Comparison of ENCODE assay signal across 8 cellular contexts in genomic region chr10:32379314-32379949, GRCh38. TPM values are rescaled to one million over a fixed set of nuclear protein-coding genes. Genes with fewer than 3 reads are reported as not detected.
DNase-seq lines count a peak whose midpoint lies in the region; ATAC-seq, FAIRE-seq and TF ChIP-seq lines count a peak whose summit lies in the region.

No MANE protein-coding gene starts in this region.

- H3K4me3 ChIP-seq in astrocyte (ENCODE audit: insufficient read depth, low read depth, low read length) (peak overlapping the region; percentile 98), sigmoid colon (peak overlapping the region; percentile 51 to 76 (median 64))

- H3K4me3 Mint-ChIP-seq in astrocyte (ENCODE audit: unreplicated experiment) = no peak overlapping the region

- H3K9me3 ChIP-seq in astrocyte (ENCODE audit: insufficient read depth, low read depth, low read length) = no peaks in the 10 kb centered on the region
- no peaks in the 10 kb centered on the region for H3K9me3 ChIP-seq in sigmoid colon

- no peak overlapping the region for H3K27ac Mint-ChIP-seq in astrocyte (ENCODE audit: unreplicated experiment)

- H3K4me1 Mint-ChIP-seq in astrocyte (ENCODE audit: low read depth, unreplicated experiment) = no peaks in the 10 kb centered on the region

- no peaks in the 10 kb centered on the region for H3K27me3 ChIP-seq in astrocyte (ENCODE audit: insufficient read depth, low read length)
- no peaks in the 10 kb centered on the region for H3K27me3 ChIP-seq in sigmoid colon

- H3K9ac ChIP-seq in astrocyte (ENCODE audit: low read length) = peak overlapping the region; percentile 97

- H3K4me1 ChIP-seq in astrocyte (ENCODE audit: insufficient read depth, low read length) = peaks cover 11% of the 10 kb centered on the region
- H3K4me1 ChIP-seq in sigmoid colon = peaks cover 0 to 36% (median 14%) of the 10 kb centered on the region in 4 donors

- peaks cover 42% of the 10 kb centered on the region for H3K79me2 ChIP-seq in astrocyte (ENCODE audit: insufficient read depth, low read length)

- H3K27me3 Mint-ChIP-seq in astrocyte (ENCODE audit: low read depth, unreplicated experiment) = no peaks in the 10 kb centered on the region

- no peak for TF ChIP-seq CTCF in astrocyte (IDR thresholded peaks at IDR 0.05; ENCODE audit: insufficient read depth, low read depth, low read length)
- TF ChIP-seq CTCF in sigmoid colon (IDR thresholded peaks at IDR 0.05) = no peak

- 9 to 12% methylated on average over 10 of the region's 10 CpGs for WGBS in sigmoid colon, 2 donors

- peak overlapping the region; percentile 57 for H2AFZ ChIP-seq in astrocyte (ENCODE audit: low read depth, low read length)

- peaks cover under 1% of the 10 kb centered on the region for H4K20me1 ChIP-seq in astrocyte (ENCODE audit: insufficient read depth, low read length)

- ATAC-seq in HG02588 (IDR thresholded peaks at IDR 0.05; ENCODE audit: unreplicated experiment) = peak; percentile 36
- no peak for ATAC-seq in HG03045 (IDR thresholded peaks at IDR 0.05; ENCODE audit: unreplicated experiment)

- H3K27ac ChIP-seq in astrocyte (ENCODE audit: low read depth, low read length) (peak overlapping the region; percentile 88), sigmoid colon (peak overlapping the region; percentile 76 to 91 (median 88))

- peak overlapping the region; percentile 98 for H3K4me2 ChIP-seq in astrocyte (ENCODE audit: low read length)

- intact Hi-C loops in sigmoid colon (cut with DNase I) (loop anchor here (2.0 to 5.0 kb wide), 3 partner anchors 38 to 628 kb away; partner anchors contain the start of gene CCDC7), posterior vena cava (cut with DNase I) (loop anchor here in 1 of 2 donors (5.0 kb wide), 1 partner anchor 68 kb away; the partner anchor contains the start of gene CCDC7)

- no peaks in the 10 kb centered on the region for H3K9me3 Mint-ChIP-seq in astrocyte (ENCODE audit: unreplicated experiment)

- peak; percentile 71 for DNase-seq in DMS 273 treated with DMSO at 0.1 percent for 48 hours (lab: John Stamatoyannopoulos, UW)
- DNase-seq in NCI-H2196 (lab: John Stamatoyannopoulos, UW; ENCODE audit: unreplicated experiment) = peak; percentile 34
- peak; percentile 74 for DNase-seq in astrocyte (ENCODE audit: low read depth)
- DNase-seq in hepatic stellate cell (ENCODE audit: low spot score) = peak; percentile 30
- DNase-seq in sigmoid colon = no peak
- DNase-seq in posterior vena cava (ENCODE audit: low spot score) = no peak

- no peak for TF ChIP-seq POLR2A in sigmoid colon (IDR thresholded peaks at IDR 0.05)

- no peak for FAIRE-seq in astrocyte (lab: Jason Lieb, UNC)

- H3K36me3 Mint-ChIP-seq in astrocyte (ENCODE audit: low read depth, unreplicated experiment) = no peaks in the 10 kb centered on the region

- H3K36me3 ChIP-seq in astrocyte (ENCODE audit: insufficient read depth, low read length) (no peaks in the 10 kb centered on the region), sigmoid colon (no peaks in the 10 kb centered on the region)

- no peak for TF ChIP-seq EP300 in sigmoid colon (IDR thresholded peaks at IDR 0.05)

RNA-seq across cellular contexts. Expression of gene EPC1, which starts 32.5 kb away (rescaled TPM):
- total RNA-seq in astrocyte (25.7 and 26.3 TPM in 2 replicates), sigmoid colon (10 to 100 TPM; 42.6 to 54.3 (median 46.1) TPM), posterior vena cava (10 to 100 TPM; 30.5 to 34.0 TPM)
- polyA plus RNA-seq in sigmoid colon = 10 to 100 TPM; 13.2 to 16.4 (median 14.4) TPM

Comparison
In these comparisons a context has a peak if more than half of its experiments do, and no peak if none do; other contexts are left out.
1. DNase-seq: peak in DMS 273 treated with DMSO at 0.1 percent for 48 hours (single experiment), NCI-H2196 (single experiment), astrocyte (single experiment) and hepatic stellate cell (single experiment); none in sigmoid colon (single experiment) and posterior vena cava (single experiment).